ENCODE assay signal across 1 cellular context in genomic region chr1:26478988-26479387, GRCh38.
TF ChIP-seq lines count a peak whose summit lies in the region.

No MANE protein-coding gene starts in this region.

TF ChIP-seq in HEK293, 187 proteins besides CTCF, POLR2A, EP300 and RAD21 (continued from another document):
- no peak for TF ChIP-seq ELK4 (IDR thresholded peaks at IDR 0.05; ENCODE audit: borderline replicate concordance, low read depth, low read length)
